ENCODE assay signal across 8 cellular contexts in the genomic region with DNA sequence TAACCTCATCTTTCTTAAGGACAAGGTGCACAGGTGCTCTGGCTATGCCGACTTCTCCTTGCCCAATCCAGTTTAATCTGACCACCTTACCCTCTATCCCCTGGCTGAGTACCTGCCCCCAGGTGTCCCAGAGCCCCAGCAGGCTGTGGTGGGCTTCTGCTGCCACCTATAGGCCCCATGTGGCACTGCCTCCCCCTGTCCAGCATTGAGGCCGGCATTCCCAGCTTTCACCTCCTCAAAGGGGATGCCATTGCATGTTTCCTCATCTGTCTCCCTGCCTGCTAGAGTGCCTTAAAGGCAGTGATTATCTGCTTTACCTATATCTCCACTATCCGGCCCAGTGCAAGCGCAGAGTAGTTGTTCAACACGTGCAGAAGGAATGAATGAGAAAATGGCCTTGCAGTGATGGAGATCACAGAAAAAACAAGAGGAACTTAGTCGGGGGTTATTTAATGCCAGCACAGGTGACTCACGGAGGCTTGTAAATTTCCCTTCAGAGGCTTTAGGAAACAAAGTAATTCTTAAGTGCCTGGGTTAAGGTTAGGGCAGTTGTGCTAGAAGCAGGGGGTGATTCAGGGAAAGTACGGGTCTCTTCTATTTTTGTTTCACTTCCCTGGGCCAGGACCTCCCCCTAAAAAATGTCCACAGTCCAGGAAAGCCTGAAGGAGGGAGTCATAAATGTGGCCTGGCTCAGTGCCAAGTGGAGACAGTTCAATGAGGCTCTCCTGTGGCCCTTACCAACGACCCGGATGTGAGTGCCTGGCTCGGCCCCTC.
DNase-seq lines count a peak whose midpoint lies in the region; ATAC-seq, FAIRE-seq and TF ChIP-seq lines count a peak whose summit lies in the region.

No MANE protein-coding gene starts in this region.

- BruUV-seq in PC-3 (replicated peaks; lab: Mats Ljungman, UMichigan) = no TSS peak

- H4K20me1 ChIP-seq in PC-3 (ENCODE audit: low read length) = no peaks in the 10 kb centered on the region

- intact Hi-C loops in PC-3 (cut with micrococcal nuclease) = loop anchor here (1.0 to 10.0 kb wide), 5 partner anchors 37 to 495 kb away; no protein-coding TSS in a partner anchor
- intact Hi-C loops in body of pancreas (cut with DNase I) = loop anchor here (5.0 kb wide), 1 partner anchor 333 kb away; no protein-coding TSS in a partner anchor
- intact Hi-C loops in kidney (cut with DNase I) = no loop called here

- H3K36me3 ChIP-seq in PC-3 (ENCODE audit: low read depth, low read length) (no peaks in the 10 kb centered on the region), body of pancreas (replicated peaks in 1 of 2; ENCODE audit: insufficient read depth in 1 of 2, low read depth in 2 of 2) (no peaks in the 10 kb centered on the region), kidney (ENCODE audit: control insufficient read depth in 1 of 2, insufficient read depth in 2 of 2, low read length in 2 of 2) (no peaks in the 10 kb centered on the region)

- TF ChIP-seq CTCF in PC-3 (conservative IDR thresholded peaks at IDR 0.05; ENCODE audit: low read depth, low read length) = peak; percentile 98
- peak; percentile 81 to 95 (median 89) for TF ChIP-seq CTCF in body of pancreas (IDR thresholded peaks at IDR 0.05)
- peak; percentile 72 for TF ChIP-seq CTCF in kidney (IDR thresholded peaks at IDR 0.05; ENCODE audit: borderline replicate concordance, extremely low read depth, insufficient read depth)

- H2AFZ ChIP-seq in PC-3 (ENCODE audit: low read length) = peak overlapping the region; percentile 56

- CTCF ChIA-PET in PC-3 (lab: Charles Lee) = interaction anchor here (0.6 to 1.0 kb wide), 5 partner anchors 22 to 333 kb away, joined by 3 to 5 read pairs (median 3); no protein-coding TSS in a partner anchor

- H3K4me2 ChIP-seq in PC-3 (ENCODE audit: low read length) = peak overlapping the region; percentile 81

- H3K4me3 ChIP-seq in PC-3 (ENCODE audit: low read length) (peak overlapping the region; percentile 53), body of pancreas (no peak overlapping the region), kidney (ENCODE audit: low read length in 2 of 2) (no peak overlapping the region)

- no peaks in the 10 kb centered on the region for H3K9me2 ChIP-seq in PC-3 (replicated peaks; ENCODE audit: low read length)

- H3K27me3 ChIP-seq in PC-3 (ENCODE audit: low read length) = no peaks in the 10 kb centered on the region
- H3K27me3 ChIP-seq in body of pancreas = no peaks in the 10 kb centered on the region

- FAIRE-seq in kidney (lab: Jason Lieb, UNC) = no peak

- peak overlapping the region; percentile 68 for H3K27ac ChIP-seq in PC-3 (ENCODE audit: low read length)
- H3K27ac ChIP-seq in body of pancreas = no peak overlapping the region
- H3K27ac ChIP-seq in kidney (ENCODE audit: low read depth in 2 of 2, low read length in 2 of 2) = no peak overlapping the region

- POLR2A ChIA-PET in PC-3 (lab: Charles Lee; ENCODE audit: unreplicated experiment) = no interaction called here

- peak overlapping the region; percentile 24; the same call in 1 of the 2 replicates for H3K9ac ChIP-seq in PC-3 (ENCODE audit: low read length)
- H3K9ac ChIP-seq in kidney (ENCODE audit: low read length in 2 of 2) = no peak overlapping the region

- DNase-seq in activated gamma-delta T cell treated with Interleukin-2 at 50 U/mL for 16 hours (peak; percentile 12), activated gamma-delta T cell (lab: John Stamatoyannopoulos, UW) (no peak), PC-3 (peak; percentile 86), body of pancreas (peak; percentile 44 to 68 (median 59)), kidney (no peak)
- peak; percentile 41 for DNase-seq in stimulated activated naive CD8-positive, alpha-beta T cell treated with anti-CD3 and anti-CD28 coated beads, Interleukin-15, Interleukin-2, amounts not matched to agents 100 U/mL and 50 U/mL, for 24 hours
- no peak for DNase-seq in effector CD8-positive, alpha-beta T cell (lab: John Stamatoyannopoulos, UW)

- peaks cover 35% of the 10 kb centered on the region for H3K4me1 ChIP-seq in PC-3 (ENCODE audit: insufficient read depth, low read length)
- H3K4me1 ChIP-seq in body of pancreas = no peaks in the 10 kb centered on the region
- peaks cover 2 to 3% of the 10 kb centered on the region in 2 donors for H3K4me1 ChIP-seq in kidney (ENCODE audit: control insufficient read depth in 1 of 2, insufficient read depth in 1 of 2, low read depth in 1 of 2, low read length in 2 of 2)

- peak; percentile 58 for ATAC-seq in HG03432 (IDR thresholded peaks at IDR 0.05; ENCODE audit: unreplicated experiment)
- ATAC-seq in PC-3 = peak; percentile 76
- ATAC-seq in body of pancreas = peak; percentile 75
- ATAC-seq in stimulated activated naive CD8-positive, alpha-beta T cell treated with anti-CD3 and anti-CD28 coated beads, Interleukin-15, Interleukin-2, amounts not matched to agents 100 U/mL and 50 U/mL, for 24 hours = peak; percentile 33

- H3K9me3 ChIP-seq in PC-3 (ENCODE audit: low read length) (no peaks in the 10 kb centered on the region), body of pancreas (no peaks in the 10 kb centered on the region), kidney (ENCODE audit: control insufficient read depth in 1 of 2, low read length in 2 of 2) (no peaks in the 10 kb centered on the region)

- H3F3A ChIP-seq in PC-3 (ENCODE audit: low read length, unreplicated experiment) = no peaks in the 10 kb centered on the region

- WGBS in body of pancreas, 2 donors = 25 to 27% methylated on average over 11 of the region's 11 CpGs

- TF ChIP-seq POLR2A in body of pancreas (IDR thresholded peaks at IDR 0.05) = no peak

- no peaks in the 10 kb centered on the region for H3K79me2 ChIP-seq in PC-3 (ENCODE audit: low read length)

Comparison
In these comparisons a context has a peak if more than half of its experiments do, and no peak if none do; other contexts are left out.
1. DNase-seq: peak in activated gamma-delta T cell treated with Interleukin-2 at 50 U/mL for 16 hours (single experiment), PC-3 (single experiment), body of pancreas (4 of 4) and stimulated activated naive CD8-positive, alpha-beta T cell treated with anti-CD3 and anti-CD28 coated beads, Interleukin-15, Interleukin-2, amounts not matched to agents 100 U/mL and 50 U/mL, for 24 hours (single experiment); none in activated gamma-delta T cell (single experiment), kidney (single experiment) and effector CD8-positive, alpha-beta T cell (single experiment).
2. Peak in every context shown above with its lines, with median percentiles within 50 percentile points of each other: ATAC-seq and CTCF ChIP-seq.